In the genomic region with DNA sequence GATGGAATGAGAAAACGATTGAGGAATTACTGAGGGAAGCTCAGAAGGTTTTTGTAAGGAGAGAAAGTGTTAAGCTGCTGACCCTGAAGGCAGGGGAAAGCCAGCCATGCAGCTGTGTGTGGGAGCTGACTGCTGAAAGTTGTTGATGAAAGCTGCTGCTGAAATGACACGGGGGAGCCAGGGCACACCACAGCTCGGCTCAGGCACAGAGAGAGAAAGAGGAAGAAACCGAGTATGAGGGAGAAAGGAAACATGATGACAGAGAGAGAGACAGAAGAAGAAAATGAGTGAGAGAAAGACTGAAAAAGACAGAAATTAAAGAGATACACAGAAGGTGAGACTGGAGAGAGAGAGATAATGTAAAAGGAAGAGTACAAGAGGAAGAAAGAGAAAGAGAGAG, we compare ENCODE assay signal across 1 cellular context.
TF ChIP-seq lines count a peak whose summit lies in the region.

No MANE protein-coding gene starts in this region.

TF ChIP-seq in H1, 55 proteins besides CTCF, POLR2A, EP300 and RAD21:
- TF ChIP-seq CHD7 (IDR thresholded peaks at IDR 0.05; ENCODE audit: insufficient replicate concordance, low read length) = no peak
- no peak for TF ChIP-seq POLR2AphosphoS5 (IDR thresholded peaks at IDR 0.05; ENCODE audit: low read depth, low read length)
